In genomic region chr2:10072656-10073480, GRCh38 we compare ENCODE assay signal across 8 cellular contexts. TPM values are rescaled to one million over a fixed set of nuclear protein-coding genes. Genes with fewer than 3 reads are reported as not detected.
DNase-seq lines count a peak whose midpoint lies in the region; ATAC-seq and TF ChIP-seq lines count a peak whose summit lies in the region.

No MANE protein-coding gene starts in this region.

- TF ChIP-seq POLR2A in sigmoid colon (IDR thresholded peaks at IDR 0.05), result no peak

- intact Hi-C loops in left ventricle myocardium superior (cut with micrococcal nuclease), result no loop called here
- intact Hi-C loops in sigmoid colon (cut with DNase I), result loop anchor here (1.0 kb wide), 1 partner anchor 362 kb away; no protein-coding TSS in a partner anchor

- TF ChIP-seq EP300 in sigmoid colon (IDR thresholded peaks at IDR 0.05), result no peak

- H3K4me1 ChIP-seq in sigmoid colon, result peaks cover 0 to 19% (median 6%) of the 10 kb centered on the region in 4 donors

- no peaks in the 10 kb centered on the region for H3K27me3 ChIP-seq in sigmoid colon

- DNase-seq in NCI-H187 (lab: John Stamatoyannopoulos, UW), result peak; percentile 68 to 95
- DNase-seq in T-helper 2 cell, result peak; percentile 32 to 84 (median 66)
- DNase-seq in amygdala (lab: John Stamatoyannopoulos, UW), result peak in 48 of 56 donors; percentile 8 to 87 (median 50)
- peak; percentile 79 for DNase-seq in left ventricle myocardium superior
- DNase-seq in sigmoid colon, result peak; percentile 94

- H3K4me3 ChIP-seq in sigmoid colon, result no peak overlapping the region

- no peaks in the 10 kb centered on the region for H3K36me3 ChIP-seq in sigmoid colon

- no peaks in the 10 kb centered on the region for H3K9me3 ChIP-seq in sigmoid colon

- ATAC-seq in HG02798 (IDR thresholded peaks at IDR 0.05; ENCODE audit: poor library complexity, unreplicated experiment) (peak; percentile 85), left ventricle myocardium superior (peak; percentile 93), GM21526 (IDR thresholded peaks at IDR 0.05; ENCODE audit: low FRiP score, unreplicated experiment) (no peak)

- no peak overlapping the region for H3K27ac ChIP-seq in sigmoid colon

- 34 to 39% methylated on average over 20 of the region's 20 CpGs for WGBS in sigmoid colon, 2 donors

- TF ChIP-seq CTCF in GM12873 (IDR thresholded peaks at IDR 0.05; ENCODE audit: insufficient read depth, low read depth, low read length, missing control alignments) (peak; percentile 91), sigmoid colon (IDR thresholded peaks at IDR 0.05) (peak; percentile 75 to 86 (median 84))

RNA-seq across cellular contexts. Expression of gene CYS1, which starts 7.3 kb away (rescaled TPM):
- total RNA-seq in left ventricle myocardium superior (3.0 TPM), sigmoid colon (10 to 100 TPM in 2 of 4 donors, 1 to 10 TPM in 2; 7.5 to 24.6 (median 9.6) TPM)
- 1 to 10 TPM in 1 of 3 donors, under 1 TPM in 2; 0.46 to 1.8 (median 0.83) TPM for polyA plus RNA-seq in sigmoid colon

RNA-seq across cellular contexts. Expression of gene KLF11, which starts 29.5 kb away (rescaled TPM):
- total RNA-seq in left ventricle myocardium superior, result 25.8 TPM
- total RNA-seq in sigmoid colon, result 10 to 100 TPM; 18.5 to 41.3 (median 29.7) TPM
- 1 to 10 TPM; 3.9 to 7.2 (median 5.8) TPM for polyA plus RNA-seq in sigmoid colon

RNA-seq across cellular contexts. Expression of gene RRM2, which starts 49.7 kb away (rescaled TPM):
- total RNA-seq in left ventricle myocardium superior (1.3 TPM), sigmoid colon (1 to 10 TPM in 2 of 4 donors, under 1 TPM in 1, not detected in 1; 0.16 to 4.3 (median 2.7) TPM)
- polyA plus RNA-seq in sigmoid colon, result 10 to 100 TPM in 2 of 3 donors, 1 to 10 TPM in 1; 9.6 to 65.8 (median 32.6) TPM
